In the genomic region with DNA sequence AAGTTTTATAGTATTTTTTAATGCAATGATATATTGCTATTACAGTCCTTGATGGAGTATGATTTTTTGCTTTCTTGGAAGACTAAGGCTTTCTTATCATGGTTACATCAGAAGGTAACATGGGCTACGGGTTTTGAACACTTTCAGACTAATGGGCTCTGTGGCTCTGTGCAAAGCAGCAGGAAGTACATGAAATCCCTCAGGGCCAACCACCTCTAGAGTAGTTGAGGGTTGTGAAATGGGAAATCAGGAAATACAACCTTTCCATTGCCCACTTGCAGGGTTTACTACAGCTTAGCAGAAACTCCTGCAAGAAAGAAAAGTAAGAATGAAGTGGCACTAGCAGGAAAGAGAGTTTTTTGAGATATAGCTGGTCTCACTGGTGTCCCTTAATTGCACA, we compare ENCODE assay signal across 25 cellular contexts.
"Had no signal": no experiment of that assay in that cellular context is flagged by ENCODE, and none has a peak within 500 bp of the region (broad histone marks: within the 10 kb centered on the region; RNA-seq: fewer than 3 reads in every experiment).

No MANE protein-coding gene starts in this region.

- H3K4me1 ChIP-seq: colonic mucosa, left lung, lower lobe of right lung, pancreas, prostate gland had no signal

- H3K36me3 ChIP-seq: colonic mucosa, gastrocnemius medialis, left lung, lower lobe of right lung, pancreas, prostate gland, tibial nerve had no signal

- H3K9me3 ChIP-seq: colonic mucosa, gastrocnemius medialis, lower lobe of right lung, pancreas, prostate gland had no signal

- H3K27ac ChIP-seq: colonic mucosa, gastrocnemius medialis, left lung, lower lobe of right lung, pancreas, prostate gland, VCaP had no signal

- FAIRE-seq: bronchial epithelial cell, endometrium, islet of Langerhans, pancreas had no signal

- H3K4me3 ChIP-seq: colonic mucosa, gastrocnemius medialis, left lung, lower lobe of right lung, pancreas, prostate gland, tibial nerve had no signal

- DNase-seq: activated CD4-positive, alpha-beta T cell treated with anti-CD3 and anti-CD28 coated beads for 4 hours; activated CD4-positive, alpha-beta T cell treated with anti-CD3 and anti-CD28 coated beads, Interleukin-2, amount 50 U/mL, for 48 hours; activated CD8-positive, alpha-beta memory T cell treated with anti-CD3 and anti-CD28 coated beads for 24 hours; activated effector memory CD4-positive, alpha-beta T cell treated with Interleukin-2 at 50 U/mL for 16 hours; activated naive CD4-positive, alpha-beta T cell treated with Interleukin-2 at 50 U/mL for 16 hours; cerebellar nuclear complex; colonic mucosa; effector CD8-positive, alpha-beta T cell; gastrocnemius medialis; glutamatergic neuron; left lung; lower lobe of right lung; mesenchymal stem cell; naive thymus-derived CD8-positive, alpha-beta T cell; nucleus accumbens; pancreas; retina; stimulated activated CD4-positive, alpha-beta T cell treated with anti-CD3 and anti-CD28 coated beads, Interleukin-15, amount 100 ng/mL, for 24 hours; stimulated activated naive CD4-positive, alpha-beta T cell treated with Interleukin-2 at 50 U/mL for 16 hours had no signal

- H3K27me3 ChIP-seq: colonic mucosa, gastrocnemius medialis, left lung, pancreas, tibial nerve had no signal

- ATAC-seq: gastrocnemius medialis; left lung; lower lobe of right lung; naive thymus-derived CD8-positive, alpha-beta T cell; pancreas had no signal
